Comparison of ENCODE assay signal across 13 cellular contexts in the genomic region with DNA sequence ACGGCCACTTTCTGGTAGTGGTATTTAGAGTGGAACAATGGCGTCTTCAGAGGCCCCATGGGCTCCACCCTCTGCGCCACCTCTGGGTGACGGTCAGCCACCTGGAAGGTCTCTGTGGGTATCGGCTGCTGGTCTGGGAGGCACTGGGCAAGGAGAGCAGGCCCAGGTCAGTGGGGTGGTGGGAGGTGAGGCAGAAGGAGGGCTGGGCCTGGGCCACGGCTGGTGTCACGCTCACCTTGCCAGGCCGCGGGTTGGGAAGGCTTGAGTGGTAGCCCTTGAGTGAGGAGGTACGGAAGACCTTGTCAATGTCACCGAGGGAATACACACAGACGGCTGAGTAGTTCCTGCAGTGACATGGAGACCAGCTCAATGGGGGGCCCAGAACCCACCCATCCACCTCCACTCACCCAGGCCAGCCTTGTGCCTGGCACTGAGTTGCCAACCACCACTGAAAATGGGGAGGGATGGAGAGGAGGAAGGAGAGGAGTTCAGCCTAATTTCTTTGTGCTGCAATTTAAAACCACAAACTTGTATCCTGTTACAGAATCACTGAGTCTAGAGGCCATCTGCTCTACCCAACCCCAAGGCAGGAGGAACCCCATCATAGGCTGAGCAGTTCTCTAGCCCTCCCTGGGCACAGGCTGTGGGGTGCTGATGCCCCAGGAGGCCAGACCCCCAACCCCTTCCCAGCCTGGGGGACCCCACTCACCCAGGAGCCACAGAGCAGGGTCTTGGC. TPM values are rescaled to one million over a fixed set of nuclear protein-coding genes. Genes with fewer than 3 reads are reported as not detected.
DNase-seq lines count a peak whose midpoint lies in the region; ATAC-seq lines count a peak whose summit lies in the region.
"Had no signal": no experiment of that assay in that cellular context is flagged by ENCODE, and none has a peak within 500 bp of the region (broad histone marks: within the 10 kb centered on the region; RNA-seq: fewer than 3 reads in every experiment).

No MANE protein-coding gene starts in this region.

- CTCF ChIA-PET in activated CD8-positive, alpha-beta memory T cell treated with anti-CD3 and anti-CD28 coated beads, Interleukin-2, amount 10 ng/mL, durations not matched to agents 7 days and 5 days (lab: Charles Lee), result no interaction called here

- ATAC-seq in activated CD8-positive, alpha-beta memory T cell treated with anti-CD3 and anti-CD28 coated beads, Interleukin-2, amount 10 ng/mL, durations not matched to agents 7 days and 5 days, result peak; percentile 43
- ATAC-seq in stimulated activated memory B cell treated with anti-CD40 and anti-IgM and Interleukin-4, amounts not matched to agents 10 μg/mL and 1 μg/mL and 100 μg/mL, for 72 hours, result no peak
- ATAC-seq in GM21367 (IDR thresholded peaks at IDR 0.05; ENCODE audit: unreplicated experiment), result no peak
- ATAC-seq in GM19351 (IDR thresholded peaks at IDR 0.05; ENCODE audit: unreplicated experiment), result no peak
- ATAC-seq: K562 had no signal

- peak overlapping the region; percentile 21 for H3K27ac Mint-ChIP-seq in activated CD8-positive, alpha-beta memory T cell treated with anti-CD3 and anti-CD28 coated beads, Interleukin-2, amount 10 ng/mL, durations not matched to agents 7 days and 5 days
- peak overlapping the region; percentile 3 for H3K27ac Mint-ChIP-seq in activated naive CD8-positive, alpha-beta T cell treated with anti-CD3 and anti-CD28 coated beads for 36 hours
- H3K27ac Mint-ChIP-seq in stimulated activated memory B cell treated with anti-CD40 and anti-IgM and Interleukin-4, amounts not matched to agents 10 μg/mL and 1 μg/mL and 100 μg/mL, for 72 hours, result peak overlapping the region; percentile 94

- peaks cover 25% of the 10 kb centered on the region for H3K36me3 Mint-ChIP-seq in activated CD8-positive, alpha-beta memory T cell treated with anti-CD3 and anti-CD28 coated beads, Interleukin-2, amount 10 ng/mL, durations not matched to agents 7 days and 5 days
- peaks cover 37% of the 10 kb centered on the region for H3K36me3 Mint-ChIP-seq in activated naive CD8-positive, alpha-beta T cell treated with anti-CD3 and anti-CD28 coated beads for 36 hours
- H3K36me3 Mint-ChIP-seq in stimulated activated memory B cell treated with anti-CD40 and anti-IgM and Interleukin-4, amounts not matched to agents 10 μg/mL and 1 μg/mL and 100 μg/mL, for 72 hours, result peaks cover 99% of the 10 kb centered on the region

- no peaks in the 10 kb centered on the region for H3K27me3 Mint-ChIP-seq in activated CD8-positive, alpha-beta memory T cell treated with anti-CD3 and anti-CD28 coated beads, Interleukin-2, amount 10 ng/mL, durations not matched to agents 7 days and 5 days
- no peaks in the 10 kb centered on the region for H3K27me3 Mint-ChIP-seq in activated naive CD8-positive, alpha-beta T cell treated with anti-CD3 and anti-CD28 coated beads for 36 hours
- no peaks in the 10 kb centered on the region for H3K27me3 Mint-ChIP-seq in stimulated activated memory B cell treated with anti-CD40 and anti-IgM and Interleukin-4, amounts not matched to agents 10 μg/mL and 1 μg/mL and 100 μg/mL, for 72 hours
- H3K27me3 Mint-ChIP-seq: activated CD4-positive, alpha-beta T cell treated with anti-CD3 and anti-CD28 coated beads, Interleukin-2, amount 10 ng/mL, durations not matched to agents 24 days and 14 days had no signal

- H3K4me1 Mint-ChIP-seq in activated CD8-positive, alpha-beta memory T cell treated with anti-CD3 and anti-CD28 coated beads, Interleukin-2, amount 10 ng/mL, durations not matched to agents 7 days and 5 days, result peaks cover 35% of the 10 kb centered on the region
- peaks cover 18% of the 10 kb centered on the region for H3K4me1 Mint-ChIP-seq in activated naive CD8-positive, alpha-beta T cell treated with anti-CD3 and anti-CD28 coated beads for 36 hours
- peaks cover 98% of the 10 kb centered on the region for H3K4me1 Mint-ChIP-seq in stimulated activated memory B cell treated with anti-CD40 and anti-IgM and Interleukin-4, amounts not matched to agents 10 μg/mL and 1 μg/mL and 100 μg/mL, for 72 hours

- DNase-seq in activated CD8-positive, alpha-beta memory T cell treated with anti-CD3 and anti-CD28 coated beads, Interleukin-2, amount 10 ng/mL, durations not matched to agents 7 days and 5 days, result no peak
- DNase-seq in activated CD8-positive, alpha-beta memory T cell treated with anti-CD3 and anti-CD28 coated beads for 24 hours, result no peak
- DNase-seq in MV-4-11 (lab: John Stamatoyannopoulos, UW), result peak; percentile 64
- DNase-seq in activated naive CD8-positive, alpha-beta T cell treated with anti-CD3 and anti-CD28 coated beads for 36 hours, result no peak
- DNase-seq in stimulated activated CD4-positive, alpha-beta T cell treated with anti-CD3 and anti-CD28 coated beads, Interleukin-1b, Interleukin-23, amount 100 ng/mL, for 48 hours, result no peak
- DNase-seq: activated CD4-positive, alpha-beta T cell treated with anti-CD3 and anti-CD28 coated beads, Interleukin-2, amount 10 ng/mL, durations not matched to agents 24 days and 14 days; NCI-H146; stimulated activated CD4-positive, alpha-beta T cell treated with anti-CD3 and anti-CD28 coated beads, Interleukin-12 subunit alpha, Interleukin-12 subunit beta, amount 100 ng/mL, for 4 hours had no signal

- no peak overlapping the region for H3K4me3 Mint-ChIP-seq in activated CD8-positive, alpha-beta memory T cell treated with anti-CD3 and anti-CD28 coated beads, Interleukin-2, amount 10 ng/mL, durations not matched to agents 7 days and 5 days
- no peak overlapping the region for H3K4me3 Mint-ChIP-seq in activated naive CD8-positive, alpha-beta T cell treated with anti-CD3 and anti-CD28 coated beads for 36 hours
- H3K4me3 Mint-ChIP-seq in stimulated activated memory B cell treated with anti-CD40 and anti-IgM and Interleukin-4, amounts not matched to agents 10 μg/mL and 1 μg/mL and 100 μg/mL, for 72 hours, result peak overlapping the region; percentile 9
- H3K4me3 Mint-ChIP-seq: activated CD4-positive, alpha-beta T cell treated with anti-CD3 and anti-CD28 coated beads, Interleukin-2, amount 10 ng/mL, durations not matched to agents 24 days and 14 days had no signal

- no peaks in the 10 kb centered on the region for H3K9me3 Mint-ChIP-seq in activated CD8-positive, alpha-beta memory T cell treated with anti-CD3 and anti-CD28 coated beads, Interleukin-2, amount 10 ng/mL, durations not matched to agents 7 days and 5 days (ENCODE audit: low read depth)
- H3K9me3 Mint-ChIP-seq in activated naive CD8-positive, alpha-beta T cell treated with anti-CD3 and anti-CD28 coated beads for 36 hours, result no peaks in the 10 kb centered on the region
- no peaks in the 10 kb centered on the region for H3K9me3 Mint-ChIP-seq in stimulated activated memory B cell treated with anti-CD40 and anti-IgM and Interleukin-4, amounts not matched to agents 10 μg/mL and 1 μg/mL and 100 μg/mL, for 72 hours
- H3K9me3 Mint-ChIP-seq: activated CD4-positive, alpha-beta T cell treated with anti-CD3 and anti-CD28 coated beads, Interleukin-2, amount 10 ng/mL, durations not matched to agents 24 days and 14 days had no signal

RNA-seq across cellular contexts. Expression of a gene that starts 19.0 kb away (rescaled TPM):
- 10 to 100 TPM; 26.4 to 32.9 TPM for total RNA-seq in activated CD8-positive, alpha-beta memory T cell treated with anti-CD3 and anti-CD28 coated beads, Interleukin-2, amount 10 ng/mL, durations not matched to agents 7 days and 5 days
- total RNA-seq in activated naive CD8-positive, alpha-beta T cell treated with anti-CD3 and anti-CD28 coated beads for 36 hours, result 10 to 100 TPM; 48.8 to 51.4 TPM

RNA-seq across cellular contexts. Expression of a gene that starts 46.2 kb away (rescaled TPM):
- 10 to 100 TPM; 55.9 to 60.9 TPM for total RNA-seq in activated CD8-positive, alpha-beta memory T cell treated with anti-CD3 and anti-CD28 coated beads, Interleukin-2, amount 10 ng/mL, durations not matched to agents 7 days and 5 days
- total RNA-seq in activated naive CD8-positive, alpha-beta T cell treated with anti-CD3 and anti-CD28 coated beads for 36 hours, result 10 to 100 TPM; 56.6 to 56.8 TPM

RNA-seq across cellular contexts. Expression of a gene that starts 47.3 kb away (rescaled TPM):
- under 1 TPM in 1 of 2 experiments, not detected in 1; 0.55 TPM for total RNA-seq in activated CD8-positive, alpha-beta memory T cell treated with anti-CD3 and anti-CD28 coated beads, Interleukin-2, amount 10 ng/mL, durations not matched to agents 7 days and 5 days
- total RNA-seq in activated naive CD8-positive, alpha-beta T cell treated with anti-CD3 and anti-CD28 coated beads for 36 hours, result under 1 TPM; 0.30 to 0.31 TPM
- total RNA-seq: activated CD4-positive, alpha-beta T cell treated with anti-CD3 and anti-CD28 coated beads, Interleukin-2, amount 10 ng/mL, durations not matched to agents 24 days and 14 days; OCI-LY7 had no signal

Comparison
In these comparisons a context has a peak if more than half of its experiments do, and no peak if none do; other contexts are left out.
1. H3K27ac Mint-ChIP-seq: peak in every context shown above with its lines; median percentile 94 in stimulated activated memory B cell treated with anti-CD40 and anti-IgM and Interleukin-4, amounts not matched to agents 10 μg/mL and 1 μg/mL and 100 μg/mL, for 72 hours; 21 in activated CD8-positive, alpha-beta memory T cell treated with anti-CD3 and anti-CD28 coated beads, Interleukin-2, amount 10 ng/mL, durations not matched to agents 7 days and 5 days; 3 in activated naive CD8-positive, alpha-beta T cell treated with anti-CD3 and anti-CD28 coated beads for 36 hours.